In the genomic region with DNA sequence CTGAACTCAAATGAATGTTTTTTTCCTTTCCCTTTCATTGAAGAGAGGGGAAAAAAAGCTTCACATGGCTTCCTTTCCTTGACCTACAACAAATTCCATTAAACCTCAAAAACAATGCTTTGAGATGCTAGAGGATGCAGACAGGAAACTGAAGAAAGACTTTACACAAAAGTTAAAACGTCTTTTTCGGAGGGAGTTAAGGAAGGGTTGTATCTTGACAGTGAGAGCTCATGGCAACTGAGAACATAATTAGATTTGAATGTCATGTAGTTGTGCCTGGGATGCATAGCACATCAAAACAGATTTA, we compare ENCODE assay signal across 1 cellular context.
TF ChIP-seq lines count a peak whose summit lies in the region.

No MANE protein-coding gene starts in this region.

TF ChIP-seq in GM23338, 12 proteins besides CTCF, POLR2A, EP300 and RAD21 (continued from another document):
- TF ChIP-seq, protein P1, sequence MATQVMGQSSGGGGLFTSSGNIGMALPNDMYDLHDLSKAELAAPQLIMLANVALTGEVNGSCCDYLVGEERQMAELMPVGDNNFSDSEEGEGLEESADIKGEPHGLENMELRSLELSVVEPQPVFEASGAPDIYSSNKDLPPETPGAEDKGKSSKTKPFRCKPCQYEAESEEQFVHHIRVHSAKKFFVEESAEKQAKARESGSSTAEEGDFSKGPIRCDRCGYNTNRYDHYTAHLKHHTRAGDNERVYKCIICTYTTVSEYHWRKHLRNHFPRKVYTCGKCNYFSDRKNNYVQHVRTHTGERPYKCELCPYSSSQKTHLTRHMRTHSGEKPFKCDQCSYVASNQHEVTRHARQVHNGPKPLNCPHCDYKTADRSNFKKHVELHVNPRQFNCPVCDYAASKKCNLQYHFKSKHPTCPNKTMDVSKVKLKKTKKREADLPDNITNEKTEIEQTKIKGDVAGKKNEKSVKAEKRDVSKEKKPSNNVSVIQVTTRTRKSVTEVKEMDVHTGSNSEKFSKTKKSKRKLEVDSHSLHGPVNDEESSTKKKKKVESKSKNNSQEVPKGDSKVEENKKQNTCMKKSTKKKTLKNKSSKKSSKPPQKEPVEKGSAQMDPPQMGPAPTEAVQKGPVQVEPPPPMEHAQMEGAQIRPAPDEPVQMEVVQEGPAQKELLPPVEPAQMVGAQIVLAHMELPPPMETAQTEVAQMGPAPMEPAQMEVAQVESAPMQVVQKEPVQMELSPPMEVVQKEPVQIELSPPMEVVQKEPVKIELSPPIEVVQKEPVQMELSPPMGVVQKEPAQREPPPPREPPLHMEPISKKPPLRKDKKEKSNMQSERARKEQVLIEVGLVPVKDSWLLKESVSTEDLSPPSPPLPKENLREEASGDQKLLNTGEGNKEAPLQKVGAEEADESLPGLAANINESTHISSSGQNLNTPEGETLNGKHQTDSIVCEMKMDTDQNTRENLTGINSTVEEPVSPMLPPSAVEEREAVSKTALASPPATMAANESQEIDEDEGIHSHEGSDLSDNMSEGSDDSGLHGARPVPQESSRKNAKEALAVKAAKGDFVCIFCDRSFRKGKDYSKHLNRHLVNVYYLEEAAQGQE (IDR thresholded peaks at IDR 0.05; ENCODE audit: unreplicated experiment): no peak
- TF ChIP-seq EZH2phosphoT487 (IDR thresholded peaks at IDR 0.05; ENCODE audit: unreplicated experiment) (no peak), JUNB (IDR thresholded peaks at IDR 0.05; ENCODE audit: unreplicated experiment) (no peak), EZH2 (IDR thresholded peaks at IDR 0.05; ENCODE audit: low read depth, unreplicated experiment) (no peak), NANOG (IDR thresholded peaks at IDR 0.05; ENCODE audit: borderline replicate concordance) (no peak), POLR2AphosphoS5 (IDR thresholded peaks at IDR 0.05; ENCODE audit: low read depth) (no peak), ZNF114 (CRISPR knock-in tag; IDR thresholded peaks at IDR 0.05) (no peak), ZNF331 (CRISPR knock-in tag; IDR thresholded peaks at IDR 0.05; ENCODE audit: low read depth) (no peak), STAT1 (IDR thresholded peaks at IDR 0.05; ENCODE audit: unreplicated experiment) (no peak)
- TF ChIP-seq, protein P2, sequence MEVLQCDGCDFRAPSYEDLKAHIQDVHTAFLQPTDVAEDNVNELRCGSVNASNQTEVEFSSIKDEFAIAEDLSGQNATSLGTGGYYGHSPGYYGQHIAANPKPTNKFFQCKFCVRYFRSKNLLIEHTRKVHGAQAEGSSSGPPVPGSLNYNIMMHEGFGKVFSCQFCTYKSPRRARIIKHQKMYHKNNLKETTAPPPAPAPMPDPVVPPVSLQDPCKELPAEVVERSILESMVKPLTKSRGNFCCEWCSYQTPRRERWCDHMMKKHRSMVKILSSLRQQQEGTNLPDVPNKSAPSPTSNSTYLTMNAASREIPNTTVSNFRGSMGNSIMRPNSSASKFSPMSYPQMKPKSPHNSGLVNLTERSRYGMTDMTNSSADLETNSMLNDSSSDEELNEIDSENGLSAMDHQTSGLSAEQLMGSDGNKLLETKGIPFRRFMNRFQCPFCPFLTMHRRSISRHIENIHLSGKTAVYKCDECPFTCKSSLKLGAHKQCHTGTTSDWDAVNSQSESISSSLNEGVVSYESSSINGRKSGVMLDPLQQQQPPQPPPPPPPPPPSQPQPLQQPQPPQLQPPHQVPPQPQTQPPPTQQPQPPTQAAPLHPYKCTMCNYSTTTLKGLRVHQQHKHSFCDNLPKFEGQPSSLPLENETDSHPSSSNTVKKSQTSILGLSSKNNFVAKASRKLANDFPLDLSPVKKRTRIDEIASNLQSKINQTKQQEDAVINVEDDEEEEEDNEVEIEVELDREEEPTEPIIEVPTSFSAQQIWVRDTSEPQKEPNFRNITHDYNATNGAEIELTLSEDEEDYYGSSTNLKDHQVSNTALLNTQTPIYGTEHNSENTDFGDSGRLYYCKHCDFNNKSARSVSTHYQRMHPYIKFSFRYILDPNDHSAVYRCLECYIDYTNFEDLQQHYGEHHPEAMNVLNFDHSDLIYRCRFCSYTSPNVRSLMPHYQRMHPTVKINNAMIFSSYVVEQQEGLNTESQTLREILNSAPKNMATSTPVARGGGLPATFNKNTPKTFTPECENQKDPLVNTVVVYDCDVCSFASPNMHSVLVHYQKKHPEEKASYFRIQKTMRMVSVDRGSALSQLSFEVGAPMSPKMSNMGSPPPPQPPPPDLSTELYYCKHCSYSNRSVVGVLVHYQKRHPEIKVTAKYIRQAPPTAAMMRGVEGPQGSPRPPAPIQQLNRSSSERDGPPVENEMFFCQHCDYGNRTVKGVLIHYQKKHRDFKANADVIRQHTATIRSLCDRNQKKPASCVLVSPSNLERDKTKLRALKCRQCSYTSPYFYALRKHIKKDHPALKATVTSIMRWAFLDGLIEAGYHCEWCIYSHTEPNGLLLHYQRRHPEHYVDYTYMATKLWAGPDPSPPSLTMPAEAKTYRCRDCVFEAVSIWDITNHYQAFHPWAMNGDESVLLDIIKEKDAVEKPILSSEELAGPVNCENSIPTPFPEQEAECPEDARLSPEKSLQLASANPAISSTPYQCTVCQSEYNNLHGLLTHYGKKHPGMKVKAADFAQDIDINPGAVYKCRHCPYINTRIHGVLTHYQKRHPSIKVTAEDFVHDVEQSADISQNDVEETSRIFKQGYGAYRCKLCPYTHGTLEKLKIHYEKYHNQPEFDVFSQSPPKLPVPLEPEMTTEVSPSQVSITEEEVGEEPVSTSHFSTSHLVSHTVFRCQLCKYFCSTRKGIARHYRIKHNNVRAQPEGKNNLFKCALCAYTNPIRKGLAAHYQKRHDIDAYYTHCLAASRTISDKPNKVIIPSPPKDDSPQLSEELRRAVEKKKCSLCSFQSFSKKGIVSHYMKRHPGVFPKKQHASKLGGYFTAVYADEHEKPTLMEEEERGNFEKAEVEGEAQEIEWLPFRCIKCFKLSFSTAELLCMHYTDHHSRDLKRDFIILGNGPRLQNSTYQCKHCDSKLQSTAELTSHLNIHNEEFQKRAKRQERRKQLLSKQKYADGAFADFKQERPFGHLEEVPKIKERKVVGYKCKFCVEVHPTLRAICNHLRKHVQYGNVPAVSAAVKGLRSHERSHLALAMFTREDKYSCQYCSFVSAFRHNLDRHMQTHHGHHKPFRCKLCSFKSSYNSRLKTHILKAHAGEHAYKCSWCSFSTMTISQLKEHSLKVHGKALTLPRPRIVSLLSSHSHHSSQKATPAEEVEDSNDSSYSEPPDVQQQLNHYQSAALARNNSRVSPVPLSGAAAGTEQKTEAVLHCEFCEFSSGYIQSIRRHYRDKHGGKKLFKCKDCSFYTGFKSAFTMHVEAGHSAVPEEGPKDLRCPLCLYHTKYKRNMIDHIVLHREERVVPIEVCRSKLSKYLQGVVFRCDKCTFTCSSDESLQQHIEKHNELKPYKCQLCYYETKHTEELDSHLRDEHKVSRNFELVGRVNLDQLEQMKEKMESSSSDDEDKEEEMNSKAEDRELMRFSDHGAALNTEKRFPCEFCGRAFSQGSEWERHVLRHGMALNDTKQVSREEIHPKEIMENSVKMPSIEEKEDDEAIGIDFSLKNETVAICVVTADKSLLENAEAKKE (CRISPR knock-in tag; IDR thresholded peaks at IDR 0.05): no peak
- TF ChIP-seq, protein P3, sequence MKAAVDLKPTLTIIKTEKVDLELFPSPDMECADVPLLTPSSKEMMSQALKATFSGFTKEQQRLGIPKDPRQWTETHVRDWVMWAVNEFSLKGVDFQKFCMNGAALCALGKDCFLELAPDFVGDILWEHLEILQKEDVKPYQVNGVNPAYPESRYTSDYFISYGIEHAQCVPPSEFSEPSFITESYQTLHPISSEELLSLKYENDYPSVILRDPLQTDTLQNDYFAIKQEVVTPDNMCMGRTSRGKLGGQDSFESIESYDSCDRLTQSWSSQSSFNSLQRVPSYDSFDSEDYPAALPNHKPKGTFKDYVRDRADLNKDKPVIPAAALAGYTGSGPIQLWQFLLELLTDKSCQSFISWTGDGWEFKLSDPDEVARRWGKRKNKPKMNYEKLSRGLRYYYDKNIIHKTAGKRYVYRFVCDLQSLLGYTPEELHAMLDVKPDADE (IDR thresholded peaks at IDR 0.05): no peak
TF ChIP-seq in GM23338: peak in this region for 0.
